Comparison of ENCODE assay signal across 8 cellular contexts in the genomic region with DNA sequence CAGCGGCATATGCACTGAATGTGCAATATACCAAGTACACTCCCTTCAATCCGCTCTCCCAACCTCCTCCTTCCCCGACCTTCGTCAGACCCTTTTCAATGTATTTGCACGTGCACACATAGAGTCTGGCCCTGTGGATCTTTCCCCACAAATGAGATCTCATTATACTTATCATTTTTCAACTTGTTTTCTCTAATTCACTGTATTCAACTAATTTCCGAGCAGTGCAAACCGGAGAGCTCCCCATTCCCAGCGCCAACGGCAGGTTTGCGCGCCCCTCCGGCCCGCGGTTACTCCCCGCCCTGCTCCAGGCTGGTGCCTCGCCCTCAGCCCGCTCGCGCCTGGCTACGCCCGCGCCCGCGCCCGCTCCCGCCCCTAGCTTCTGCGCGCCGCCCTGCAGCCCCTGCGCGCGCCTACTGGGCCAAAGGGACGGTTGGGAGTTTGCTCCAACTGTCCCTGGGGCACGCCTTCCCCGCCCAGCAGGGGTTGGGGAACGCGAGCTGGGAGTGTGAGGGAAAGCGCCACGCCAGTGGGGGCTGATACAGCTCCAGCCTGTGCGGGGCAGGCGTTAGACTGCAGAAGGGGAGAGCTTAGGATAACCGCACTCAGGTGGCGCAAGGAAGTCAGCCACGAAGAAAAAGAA. TPM values are rescaled to one million over a fixed set of nuclear protein-coding genes. Genes with fewer than 3 reads are reported as not detected.
DNase-seq lines count a peak whose midpoint lies in the region; ATAC-seq, FAIRE-seq and TF ChIP-seq lines count a peak whose summit lies in the region.

No MANE protein-coding gene starts in this region.

- dilution Hi-C loops in mammary epithelial cell (cut with HindIII; ENCODE audit: low sequenced_read_pairs), result loop anchor here (5.0 kb wide), 1 partner anchor 56 kb away; the partner anchor contains the start of gene CCNO

- H3K36me3 ChIP-seq in BLaER1 (no peaks in the 10 kb centered on the region), mammary epithelial cell (ENCODE audit: insufficient read depth, low read length) (no peaks in the 10 kb centered on the region), left lung (no peaks in the 10 kb centered on the region), thoracic aorta (no peaks in the 10 kb centered on the region)

- H4K20me1 ChIP-seq in BLaER1, result peaks cover 36% of the 10 kb centered on the region
- H4K20me1 ChIP-seq in mammary epithelial cell (ENCODE audit: insufficient read depth, low read length), result no peaks in the 10 kb centered on the region

- H3K4me3 ChIP-seq in BLaER1 (peak overlapping the region; percentile 61), mammary epithelial cell (replicated peaks in 1 of 3; ENCODE audit: insufficient read depth in 1 of 3, low read depth in 2 of 3, low read length in 3 of 3) (peak overlapping the region; percentile 47 to 62 (median 54)), left lung (peak overlapping the region in 1 of 2 donors; percentile 18), thoracic aorta (peak overlapping the region; percentile 57)

- BruUV-seq in mammary epithelial cell (replicated peaks; lab: Mats Ljungman, UMichigan), result no TSS peak

- 11% methylated on average over 24 of the region's 44 CpGs for WGBS in mammary epithelial cell (ENCODE audit: low coverage, missing lambda C conversion rate)

- CTCF ChIA-PET in mammary epithelial cell (lab: Charles Lee; ENCODE audit: low non-redundant PET), result interaction anchor here (0.6 kb wide), 1 partner anchor 142 kb away, joined by 3 read pairs; no protein-coding TSS in a partner anchor

- peak; percentile 31 for ATAC-seq in left lung
- no peak for ATAC-seq in thoracic aorta (ENCODE audit: insufficient number of reproducible peaks, low FRiP score, low read depth)
- no peak for ATAC-seq in HG03442 (IDR thresholded peaks at IDR 0.05; ENCODE audit: unreplicated experiment)

- H3K27me3 ChIP-seq in BLaER1 (peaks cover 55% of the 10 kb centered on the region), mammary epithelial cell (ENCODE audit: insufficient read depth, low read length) (no peaks in the 10 kb centered on the region), left lung (peaks cover 74 to 96% of the 10 kb centered on the region in 2 donors), thoracic aorta (replicated peaks; ENCODE audit: insufficient read depth) (peaks cover 42% of the 10 kb centered on the region)

- H3K4me1 ChIP-seq in BLaER1, result peaks cover 32% of the 10 kb centered on the region
- H3K4me1 ChIP-seq in mammary epithelial cell (ENCODE audit: insufficient read depth, low read length), result peaks cover 41% of the 10 kb centered on the region
- H3K4me1 ChIP-seq in left lung, result peaks cover 17 to 31% of the 10 kb centered on the region in 2 donors
- H3K4me1 ChIP-seq in thoracic aorta (ENCODE audit: control insufficient read depth in 1 of 2, low read depth in 2 of 2), result peaks cover 15 to 26% of the 10 kb centered on the region in 2 donors

- no peaks in the 10 kb centered on the region for H3K79me2 ChIP-seq in mammary epithelial cell (ENCODE audit: insufficient read depth, low read length)

- FAIRE-seq in HTR-8/SVneo (lab: Jason Lieb, UNC), result peak; percentile 95

- no peak overlapping the region for H3K27ac ChIP-seq in BLaER1
- H3K27ac ChIP-seq in mammary epithelial cell (ENCODE audit: insufficient read depth, low read depth, low read length), result no peak overlapping the region
- no peak overlapping the region for H3K27ac ChIP-seq in left lung
- H3K27ac ChIP-seq in thoracic aorta, result no peak overlapping the region

- in situ Hi-C loops in mammary epithelial cell (cut with MboI; ENCODE audit: low sequenced_read_pairs in 2 of 2), result loop anchor here (10.0 to 25.0 kb wide), 2 partner anchors 59 to 511 kb away; partner anchors contain the start of gene CCNO (in 1 of the 2)

- peak; percentile 21 to 38 for TF ChIP-seq CTCF in mammary epithelial cell (conservative IDR thresholded peaks at IDR 0.05 in 1 of 2, IDR thresholded peaks at IDR 0.05 in 1 of 2; ENCODE audit: extremely low read depth in 1 of 2, insufficient read depth in 1 of 2, low read depth in 1 of 2, low read length in 2 of 2)
- peak in 1 of 2 donors; percentile 24 for TF ChIP-seq CTCF in left lung (IDR thresholded peaks at IDR 0.05)
- no peak for TF ChIP-seq CTCF in thoracic aorta (IDR thresholded peaks at IDR 0.05)

- DNase-seq in HTR-8/SVneo (ENCODE audit: insufficient read length, low spot score), result peak; percentile 54
- peak; percentile 86 for DNase-seq in RKO (ENCODE audit: low spot score)
- DNase-seq in mammary epithelial cell, result peak; percentile 53
- DNase-seq in left lung, result peak in 1 of 2 donors; percentile 82
- DNase-seq in thoracic aorta (ENCODE audit: low spot score), result no peak
- DNase-seq in GM19238 (ENCODE audit: insufficient read length, low spot score), result no peak

- H3K9me3 ChIP-seq in BLaER1 (no peaks in the 10 kb centered on the region), mammary epithelial cell (replicated peaks; ENCODE audit: insufficient read depth, low read length) (no peaks in the 10 kb centered on the region), left lung (no peaks in the 10 kb centered on the region), thoracic aorta (no peaks in the 10 kb centered on the region)

- H2AFZ ChIP-seq in mammary epithelial cell (ENCODE audit: low read depth, low read length), result peak overlapping the region; percentile 97

- H3K4me2 ChIP-seq in BLaER1 (peak overlapping the region; percentile 87), mammary epithelial cell (ENCODE audit: insufficient read depth, low read depth, low read length) (peak overlapping the region; percentile 99)

- intact Hi-C loops in mammary epithelial cell (cut with micrococcal nuclease) (loop anchor here (10.0 kb wide), 1 partner anchor 129 kb away; the partner anchor contains the start of genes DHX29 and MTREX), left lung (cut with DNase I) (no loop called here)

- H3K9ac ChIP-seq in BLaER1 (no peak overlapping the region), mammary epithelial cell (ENCODE audit: insufficient read depth, low read length) (no peak overlapping the region)

RNA-seq across cellular contexts. Expression of gene CDC20B, which starts 3.3 kb away (rescaled TPM):
- total RNA-seq in mammary epithelial cell (not detected), left lung (not detected), thoracic aorta (not detected)
- 0.05 TPM for polyA plus RNA-seq in mammary epithelial cell
- polyA minus RNA-seq in mammary epithelial cell, result not detected

RNA-seq across cellular contexts. Expression of gene GPX8, which starts 16.3 kb away (rescaled TPM):
- 10 to 100 TPM; 38.0 to 38.8 TPM for total RNA-seq in mammary epithelial cell
- 30.8 TPM for polyA plus RNA-seq in mammary epithelial cell
- 26.2 TPM for polyA minus RNA-seq in mammary epithelial cell
- 10 to 100 TPM; 28.0 to 49.6 TPM for total RNA-seq in left lung
- 10 to 100 TPM; 39.2 to 52.8 TPM for total RNA-seq in thoracic aorta

RNA-seq across cellular contexts. Expression of gene MCIDAS, which starts 50.8 kb away (rescaled TPM):
- total RNA-seq in mammary epithelial cell, result under 1 TPM; 0.33 to 0.92 TPM
- polyA plus RNA-seq in mammary epithelial cell, result 0.42 TPM
- not detected for polyA minus RNA-seq in mammary epithelial cell
- not detected for total RNA-seq in left lung
- not detected for total RNA-seq in thoracic aorta

RNA-seq across cellular contexts. Expression of gene CCNO, which starts 57.1 kb away (rescaled TPM):
- total RNA-seq in mammary epithelial cell (1 to 10 TPM; 2.7 to 8.8 TPM), left lung (1 to 10 TPM in 1 of 2 donors, under 1 TPM in 1; 0.23 to 1.1 TPM), thoracic aorta (under 1 TPM; 0.35 to 0.95 TPM)
- polyA plus RNA-seq in mammary epithelial cell, result 3.0 TPM
- 0.31 TPM for polyA minus RNA-seq in mammary epithelial cell

Comparison
In these comparisons a context has a peak if more than half of its experiments do, and no peak if none do; other contexts are left out.
1. DNase-seq: peak in HTR-8/SVneo (single experiment), RKO (single experiment) and mammary epithelial cell (single experiment); none in thoracic aorta (single experiment) and GM19238 (single experiment).